ENCODE assay signal across 17 cellular contexts in the genomic region with DNA sequence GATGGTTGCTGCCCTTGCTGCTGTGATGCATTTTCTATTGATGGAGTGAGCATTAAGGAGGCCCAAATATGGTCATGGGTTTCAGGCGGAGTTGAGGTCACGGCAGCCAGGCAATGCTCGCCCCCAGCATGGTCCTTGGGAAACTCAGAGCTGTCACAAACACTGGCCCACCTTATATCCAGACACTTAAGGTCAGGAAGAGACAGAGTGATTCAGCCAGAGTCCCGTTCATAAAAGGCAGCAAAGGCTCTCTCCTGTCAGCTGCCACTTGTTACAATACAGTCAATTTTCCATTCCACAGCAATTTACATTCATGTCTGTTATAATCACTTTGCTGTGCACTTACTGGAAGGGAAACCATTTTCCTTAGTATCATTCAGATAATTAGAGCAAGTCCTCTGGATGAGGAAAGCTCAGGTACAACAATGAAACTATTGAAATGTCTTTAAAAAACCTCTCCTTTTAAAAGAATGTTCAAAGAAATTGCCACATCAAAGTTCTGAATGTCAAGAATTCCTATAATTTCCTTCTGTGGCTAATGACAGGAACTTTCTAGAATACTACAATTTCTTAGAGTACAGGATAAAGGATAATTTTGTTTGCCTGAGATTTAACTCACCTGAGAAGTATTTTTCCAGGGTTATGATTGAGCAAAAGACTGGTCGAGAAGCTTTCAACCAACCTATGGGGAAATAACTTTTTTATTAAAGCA. TPM values are rescaled to one million over a fixed set of nuclear protein-coding genes. Genes with fewer than 3 reads are reported as not detected.
DNase-seq lines count a peak whose midpoint lies in the region; ATAC-seq and TF ChIP-seq lines count a peak whose summit lies in the region.
"Had no signal": no experiment of that assay in that cellular context is flagged by ENCODE, and none has a peak within 500 bp of the region (broad histone marks: within the 10 kb centered on the region; RNA-seq: fewer than 3 reads in every experiment).

No MANE protein-coding gene starts in this region.

- 54% methylated on average over 5 of the region's 5 CpGs for WGBS in right cardiac atrium
- 18% methylated on average over 5 of the region's 5 CpGs for WGBS in smooth muscle cell (ENCODE audit: low lambda C conversion rate)

- no peak overlapping the region for H3K27ac Mint-ChIP-seq in CD14-positive monocyte
- H3K27ac Mint-ChIP-seq: activated naive CD4-positive, alpha-beta T cell treated with anti-CD3 and anti-CD28 coated beads for 36 hours; CD4-positive, CD25-positive, alpha-beta regulatory T cell; memory B cell had no signal

- H3K27me3 ChIP-seq in HUES6 (ENCODE audit: control insufficient read depth, insufficient read depth, low read length), result peaks cover 88% of the 10 kb centered on the region
- no peaks in the 10 kb centered on the region for H3K27me3 ChIP-seq in ascending aorta
- no peaks in the 10 kb centered on the region for H3K27me3 ChIP-seq in right cardiac atrium (ENCODE audit: control insufficient read depth, insufficient read depth)
- H3K27me3 ChIP-seq in smooth muscle cell (ENCODE audit: low read depth), result no peaks in the 10 kb centered on the region

- H3K4me1 Mint-ChIP-seq in CD14-positive monocyte, result no peaks in the 10 kb centered on the region
- H3K4me1 Mint-ChIP-seq: CD4-positive, CD25-positive, alpha-beta regulatory T cell had no signal

- ATAC-seq in right cardiac atrium (peak; percentile 47 to 68), GM21367 (IDR thresholded peaks at IDR 0.05; ENCODE audit: unreplicated experiment) (no peak)

- intact Hi-C loops in ascending aorta (cut with DNase I) (no loop called here), right cardiac atrium (cut with DNase I) (no loop called here), CD14-positive monocyte (cut with micrococcal nuclease) (no loop called here)

- no peaks in the 10 kb centered on the region for H3K36me3 Mint-ChIP-seq in CD14-positive monocyte
- H3K36me3 Mint-ChIP-seq: CD4-positive, CD25-positive, alpha-beta regulatory T cell; memory B cell had no signal

- peak overlapping the region; percentile 47 for H3K4me2 ChIP-seq in smooth muscle cell

- no peak overlapping the region for H3K4me3 ChIP-seq in HUES6 (ENCODE audit: low read depth, low read length)
- no peak overlapping the region for H3K4me3 ChIP-seq in ascending aorta
- no peak overlapping the region for H3K4me3 ChIP-seq in right cardiac atrium (ENCODE audit: low read length)
- H3K4me3 ChIP-seq in smooth muscle cell, result no peak overlapping the region

- H3K79me2 ChIP-seq in smooth muscle cell (ENCODE audit: low read depth), result no peaks in the 10 kb centered on the region

- H3K27me3 Mint-ChIP-seq in CD14-positive monocyte (ENCODE audit: low read depth in 3 of 3), result peaks cover 0 to 4% (median 0%) of the 10 kb centered on the region in 3 donors
- H3K27me3 Mint-ChIP-seq: memory B cell had no signal

- H3K9ac ChIP-seq in HUES6 (ENCODE audit: low read length), result peak overlapping the region; percentile 16
- no peak overlapping the region for H3K9ac ChIP-seq in smooth muscle cell (ENCODE audit: low read depth)

- H3K36me3 ChIP-seq in HUES6 (ENCODE audit: control insufficient read depth, insufficient read depth, low read length), result no peaks in the 10 kb centered on the region
- H3K36me3 ChIP-seq in ascending aorta, result no peaks in the 10 kb centered on the region
- H3K36me3 ChIP-seq in smooth muscle cell (ENCODE audit: low read depth), result no peaks in the 10 kb centered on the region

- H3K9me3 Mint-ChIP-seq in CD14-positive monocyte, result peaks cover 0 to 4% (median 0%) of the 10 kb centered on the region in 7 donors
- H3K9me3 Mint-ChIP-seq: activated naive CD4-positive, alpha-beta T cell treated with anti-CD3 and anti-CD28 coated beads for 36 hours; CD4-positive, CD25-positive, alpha-beta regulatory T cell; memory B cell had no signal

- H2AFZ ChIP-seq in smooth muscle cell (ENCODE audit: low read depth), result peak overlapping the region; percentile 3

- H3K9me3 ChIP-seq in HUES6 (ENCODE audit: control insufficient read depth, insufficient read depth, low read depth, low read length) (no peaks in the 10 kb centered on the region), ascending aorta (no peaks in the 10 kb centered on the region), right cardiac atrium (ENCODE audit: control insufficient read depth, low read length) (no peaks in the 10 kb centered on the region), smooth muscle cell (replicated peaks; ENCODE audit: low read depth) (no peaks in the 10 kb centered on the region)

- DNase-seq in ascending aorta (ENCODE audit: low spot score in 2 of 2) (no peak), right cardiac atrium (no peak), smooth muscle cell (lab: John Stamatoyannopoulos, UW; ENCODE audit: unreplicated experiment) (no peak), T-helper 2 cell (no peak), CD14-positive monocyte (ENCODE audit: low spot score) (no peak)
- DNase-seq: activated CD8-positive, alpha-beta memory T cell treated with anti-CD3 and anti-CD28 coated beads, Interleukin-2, amount 50 U/mL, for 4 hours; activated naive CD4-positive, alpha-beta T cell treated with anti-CD3 and anti-CD28 coated beads for 36 hours; CD4-positive, CD25-positive, alpha-beta regulatory T cell; foreskin melanocyte; KG1; NCI-H187 treated with DMSO at 0.1 percent for 48 hours; small intestine; stimulated activated naive CD4-positive, alpha-beta T cell treated with Interleukin-2 at 50 U/mL for 16 hours; T-helper 1 cell had no signal

- peaks cover 11% of the 10 kb centered on the region for H3F3A ChIP-seq in smooth muscle cell (ENCODE audit: low read depth)

- no peaks in the 10 kb centered on the region for H4K20me1 ChIP-seq in smooth muscle cell (ENCODE audit: low read depth)

- H3K4me1 ChIP-seq in HUES6 (ENCODE audit: control insufficient read depth, insufficient read depth, low read length) (peaks cover 22% of the 10 kb centered on the region), ascending aorta (peaks cover under 1 to 15% of the 10 kb centered on the region in 2 donors), right cardiac atrium (ENCODE audit: control insufficient read depth, insufficient read depth, low read length) (peaks cover 3% of the 10 kb centered on the region), smooth muscle cell (ENCODE audit: low read depth) (peaks cover 20% of the 10 kb centered on the region)

- no peak for TF ChIP-seq CTCF in ascending aorta (IDR thresholded peaks at IDR 0.05)
- no peak for TF ChIP-seq CTCF in smooth muscle cell (IDR thresholded peaks at IDR 0.05; ENCODE audit: borderline replicate concordance, insufficient read depth, poor library complexity, severe bottlenecking)
- no peak for TF ChIP-seq CTCF in CD14-positive monocyte (IDR thresholded peaks at IDR 0.05)

- no peak overlapping the region; the same call in 1 of the 2 replicates for H3K27ac ChIP-seq in HUES6 (ENCODE audit: low read depth, low read length)
- H3K27ac ChIP-seq in ascending aorta, result peak overlapping the region; percentile 13 to 29
- H3K27ac ChIP-seq in right cardiac atrium (ENCODE audit: low read length), result peak overlapping the region; percentile 54
- peak overlapping the region; percentile 57 for H3K27ac ChIP-seq in smooth muscle cell (ENCODE audit: low read depth)

- H3K4me3 Mint-ChIP-seq in CD14-positive monocyte, result no peak overlapping the region
- H3K4me3 Mint-ChIP-seq: activated naive CD4-positive, alpha-beta T cell treated with anti-CD3 and anti-CD28 coated beads for 36 hours; CD4-positive, CD25-positive, alpha-beta regulatory T cell; memory B cell had no signal

RNA-seq across cellular contexts. Expression of gene ANKRD1, which starts 14.8 kb away (rescaled TPM):
- total RNA-seq in ascending aorta (8.1 TPM), right cardiac atrium (1,000 to 10,000 TPM; 1,154 to 3,897 (median 2,224) TPM), smooth muscle cell (150 and 169 TPM in 2 replicates)
- polyA plus RNA-seq in right cardiac atrium (4,109 TPM), smooth muscle cell (20.0 and 50.9 TPM in 2 replicates), CD14-positive monocyte (not detected)
- total RNA-seq: activated naive CD4-positive, alpha-beta T cell treated with anti-CD3 and anti-CD28 coated beads for 36 hours; CD4-positive, CD25-positive, alpha-beta regulatory T cell had no signal
- polyA plus RNA-seq: CD4-positive, CD25-positive, alpha-beta regulatory T cell had no signal

Comparison
In these comparisons a context has a peak if more than half of its experiments do, and no peak if none do; other contexts are left out.
1. RNA of gene ANKRD1, which starts 14.8 kb away (total RNA-seq): 1,154 to 3,897 TPM in right cardiac atrium and 150 to 169 TPM in smooth muscle cell; 8.1 TPM in ascending aorta (single experiment); every median in the first group is over 10 times any median in the second.